ENCODE assay signal across 1 cellular context in the genomic region with DNA sequence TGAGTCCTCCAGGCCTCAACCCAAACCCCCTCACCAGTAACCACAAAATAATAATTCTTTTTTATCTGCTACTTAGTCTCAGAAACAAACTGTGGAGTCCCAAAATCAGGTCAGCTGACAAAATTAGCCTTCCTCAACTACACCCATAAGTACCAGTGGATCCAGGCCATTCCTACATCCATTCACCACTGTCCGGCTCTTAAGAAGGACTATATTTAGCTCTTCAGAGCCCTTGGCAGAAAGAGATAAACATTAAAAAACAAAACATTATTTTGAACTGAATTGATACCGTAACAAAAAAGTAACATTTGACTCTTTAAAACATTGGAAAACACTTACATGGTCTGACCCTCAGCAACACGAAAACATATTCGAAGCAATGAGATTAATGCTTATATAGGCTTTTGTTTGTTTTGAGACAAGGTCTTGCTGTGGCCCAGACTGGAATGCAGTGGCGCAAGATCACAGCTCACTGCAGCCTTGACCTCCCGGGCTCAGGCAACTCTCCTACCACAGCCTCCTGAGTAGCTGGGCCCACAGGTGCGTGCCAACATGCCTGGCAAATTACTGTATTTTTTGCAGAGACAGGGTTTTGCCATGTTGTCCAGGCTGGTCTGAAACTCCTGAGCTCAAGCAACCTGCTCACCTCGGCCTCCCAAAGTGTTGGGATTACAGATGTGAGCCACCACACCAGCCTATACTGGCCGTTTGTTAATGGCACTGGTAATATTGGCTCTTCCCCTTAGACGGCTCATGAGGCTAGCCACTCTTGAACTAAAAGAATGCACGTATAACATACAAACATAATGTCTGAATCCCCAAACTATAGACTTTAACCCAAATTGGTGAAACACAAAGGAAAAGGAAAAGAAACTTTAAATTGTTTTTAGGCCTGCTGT.
TF ChIP-seq lines count a peak whose summit lies in the region.

No MANE protein-coding gene starts in this region.

TF ChIP-seq in IMR-90, 13 proteins besides CTCF, POLR2A, EP300 and RAD21:
- TF ChIP-seq CEBPB (IDR thresholded peaks at IDR 0.05; ENCODE audit: low read depth, low read length) = peak; percentile 55
- no peak for TF ChIP-seq SMC3 (IDR thresholded peaks at IDR 0.05; ENCODE audit: low read depth, low read length)
